ENCODE assay signal across 18 cellular contexts in genomic region chr14:69326611-69327010, GRCh38.
DNase-seq lines count a peak whose midpoint lies in the region; ATAC-seq and TF ChIP-seq lines count a peak whose summit lies in the region.
"Had no signal": no experiment of that assay in that cellular context is flagged by ENCODE, and none has a peak within 500 bp of the region (broad histone marks: within the 10 kb centered on the region; RNA-seq: fewer than 3 reads in every experiment).

No MANE protein-coding gene starts in this region.

- H3K27ac ChIP-seq in right atrium auricular region, result no peak overlapping the region
- H3K27ac ChIP-seq: PC-9 had no signal

- ATAC-seq in GM18867 (IDR thresholded peaks at IDR 0.05; ENCODE audit: unreplicated experiment), result no peak

- DNase-seq in cardiac septum (ENCODE audit: low spot score) (peak; percentile 38), right atrium auricular region (ENCODE audit: low spot score) (no peak), mesenteric fat pad (ENCODE audit: low spot score) (peak; percentile 68), type B pancreatic cell (ENCODE audit: extremely low spot score, unreplicated experiment) (peak; percentile 55), NCI-H226 (no peak), activated gamma-delta T cell (lab: John Stamatoyannopoulos, UW) (no peak)
- peak; percentile 3 for DNase-seq in activated CD4-positive, alpha-beta memory T cell treated with anti-CD3 and anti-CD28 coated beads for 36 hours
- DNase-seq: BE2C, EL, Kasumi-1, NCI-H1048, NCI-H1436, NCI-H1930, NCI-H510A, PC-9, RPMI8226, SHP77 treated with DMSO at 0.1 percent for 48 hours had no signal

- POLR2A ChIA-PET in activated CD4-positive, alpha-beta memory T cell treated with anti-CD3 and anti-CD28 coated beads for 36 hours (lab: Charles Lee), result no interaction called here

- no peaks in the 10 kb centered on the region for H3K27me3 Mint-ChIP-seq in activated CD4-positive, alpha-beta memory T cell treated with anti-CD3 and anti-CD28 coated beads for 36 hours
- no peaks in the 10 kb centered on the region for H3K27me3 Mint-ChIP-seq in type B pancreatic cell

- no peak overlapping the region for H3K27ac Mint-ChIP-seq in activated CD4-positive, alpha-beta memory T cell treated with anti-CD3 and anti-CD28 coated beads for 36 hours
- H3K27ac Mint-ChIP-seq in type B pancreatic cell, result no peak overlapping the region

- no peaks in the 10 kb centered on the region for H3K4me1 Mint-ChIP-seq in activated CD4-positive, alpha-beta memory T cell treated with anti-CD3 and anti-CD28 coated beads for 36 hours (ENCODE audit: low read depth)
- peaks cover 7% of the 10 kb centered on the region for H3K4me1 Mint-ChIP-seq in type B pancreatic cell (ENCODE audit: unreplicated experiment)

- H3K4me3 ChIP-seq in right atrium auricular region, result no peak overlapping the region
- H3K4me3 ChIP-seq: PC-9 had no signal

- no peak overlapping the region for H3K4me3 Mint-ChIP-seq in activated CD4-positive, alpha-beta memory T cell treated with anti-CD3 and anti-CD28 coated beads for 36 hours
- H3K4me3 Mint-ChIP-seq in type B pancreatic cell, result no peak overlapping the region

- H3K9me3 ChIP-seq in right atrium auricular region, result no peaks in the 10 kb centered on the region
- H3K9me3 ChIP-seq: BE2C had no signal

- H3K36me3 Mint-ChIP-seq in activated CD4-positive, alpha-beta memory T cell treated with anti-CD3 and anti-CD28 coated beads for 36 hours, result no peaks in the 10 kb centered on the region
- no peaks in the 10 kb centered on the region for H3K36me3 Mint-ChIP-seq in type B pancreatic cell

- CTCF ChIA-PET in activated CD4-positive, alpha-beta memory T cell treated with anti-CD3 and anti-CD28 coated beads for 36 hours (lab: Charles Lee), result no interaction called here

- H3K36me3 ChIP-seq in right atrium auricular region, result peaks cover 17% of the 10 kb centered on the region
- H3K36me3 ChIP-seq: BE2C had no signal

- H3K9me3 Mint-ChIP-seq in activated CD4-positive, alpha-beta memory T cell treated with anti-CD3 and anti-CD28 coated beads for 36 hours, result no peaks in the 10 kb centered on the region
- no peaks in the 10 kb centered on the region for H3K9me3 Mint-ChIP-seq in type B pancreatic cell

- intact Hi-C loops in cardiac septum (cut with DNase I), result no loop called here
- intact Hi-C loops in activated CD4-positive, alpha-beta memory T cell treated with anti-CD3 and anti-CD28 coated beads for 36 hours (cut with micrococcal nuclease), result no loop called here

- H3K4me1 ChIP-seq in right atrium auricular region, result no peaks in the 10 kb centered on the region
- H3K4me1 ChIP-seq: BE2C had no signal

- no peaks in the 10 kb centered on the region for H3K27me3 ChIP-seq in right atrium auricular region
- H3K27me3 ChIP-seq: BE2C had no signal

- no peak for TF ChIP-seq CTCF in right atrium auricular region (IDR thresholded peaks at IDR 0.05)
- no peak for TF ChIP-seq CTCF in type B pancreatic cell (conservative IDR thresholded peaks at IDR 0.05)

Comparison
In these comparisons a context has a peak if more than half of its experiments do, and no peak if none do; other contexts are left out.
1. DNase-seq: peak in cardiac septum (single experiment), activated CD4-positive, alpha-beta memory T cell treated with anti-CD3 and anti-CD28 coated beads for 36 hours (single experiment), mesenteric fat pad (single experiment) and type B pancreatic cell (single experiment); none in right atrium auricular region (single experiment), NCI-H226 (single experiment) and activated gamma-delta T cell (single experiment).